ENCODE assay signal across 27 cellular contexts in genomic region chr18:28168725-28169124, GRCh38. TPM values are rescaled to one million over a fixed set of nuclear protein-coding genes. Genes with fewer than 3 reads are reported as not detected.
A peak's percentile ranks its signal among the peaks of the same experiment; 100 is the strongest.
DNase-seq lines count a peak whose midpoint lies in the region; ATAC-seq, FAIRE-seq and TF ChIP-seq lines count a peak whose summit lies in the region.
"Had no signal": no experiment of that assay in that cellular context is flagged by ENCODE, and none has a peak within 500 bp of the region (broad histone marks: within the 10 kb centered on the region; RNA-seq: fewer than 3 reads in every experiment).

No MANE protein-coding gene starts in this region.

- no peak for DNase-seq in heart right ventricle
- DNase-seq in right cardiac atrium, result no peak
- DNase-seq in GM12878 (ENCODE audit: low read depth, low spot score), result no peak
- DNase-seq in effector CD8-positive, alpha-beta T cell (lab: John Stamatoyannopoulos, UW), result no peak
- no peak for DNase-seq in NCI-H2171 treated with DMSO at 0.1 percent for 48 hours (lab: John Stamatoyannopoulos, UW)
- DNase-seq: activated CD4-positive, CD25-positive, alpha-beta regulatory T cell treated with anti-CD3 and anti-CD28 coated beads, Interleukin-2, amount 50 U/mL, for 72 hours; activated CD8-positive, alpha-beta T cell treated with anti-CD3 and anti-CD28 coated beads for 36 hours; anterior cingulate cortex; caudate nucleus; CD4-positive, alpha-beta memory T cell; islet precursor cell; KG1; NCI-H1417 treated with DMSO at 0.1 percent for 48 hours; NCI-H2081 treated with DMSO at 0.1 percent for 48 hours; NCI-H345; NCI-H748 treated with DMSO at 0.1 percent for 48 hours; posterior cingulate gyrus; stimulated activated naive CD4-positive, alpha-beta T cell treated with Interleukin-2 at 50 U/mL for 16 hours had no signal

- TF ChIP-seq EP300 in GM12878 (IDR thresholded peaks at IDR 0.05; ENCODE audit: borderline replicate concordance in 1 of 2, control insufficient read depth in 1 of 2, low read depth in 2 of 2, low read length in 2 of 2), result no peak

- WGBS in heart right ventricle, 2 donors, result 31 to 40% methylated on average over 1 of the region's 1 CpG
- 19% methylated on average over 1 of the region's 1 CpG for WGBS in right cardiac atrium
- WGBS in GM12878 (ENCODE audit: insufficient coverage, insufficient replicate concordance, low lambda C conversion rate, missing lambda C conversion rate), result 27% methylated on average over 1 of the region's 1 CpG
- 14% methylated on average over 1 of the region's 1 CpG for WGBS in liver

- BruUV-seq in GM12878 (replicated peaks; lab: Mats Ljungman, UMichigan), result no TSS peak

- POLR2A ChIA-PET in GM12878 (lab: Charles Lee), result no interaction called here

- H3K9ac ChIP-seq in GM12878 (ENCODE audit: control insufficient read depth, insufficient read depth, low read length) (no peak overlapping the region), liver (ENCODE audit: low read depth in 1 of 2, low read length in 2 of 2) (peak overlapping the region; percentile 36 to 59)

- H3K27me3 ChIP-seq in heart right ventricle (peaks cover 0 to 10% (median 0%) of the 10 kb centered on the region in 7 donors), right cardiac atrium (ENCODE audit: control insufficient read depth, insufficient read depth) (no peaks in the 10 kb centered on the region), GM12878 (replicated peaks in 1 of 2; ENCODE audit: control insufficient read depth in 2 of 2, insufficient read depth in 2 of 2, low read length in 1 of 2) (no peaks in the 10 kb centered on the region), liver (ENCODE audit: control insufficient read depth in 4 of 4, insufficient read depth in 4 of 4, low read length in 3 of 4) (no peaks in the 10 kb centered on the region)

- H3K4me1 ChIP-seq in heart right ventricle (peaks cover 0 to 35% (median 4%) of the 10 kb centered on the region in 9 donors), right cardiac atrium (ENCODE audit: control insufficient read depth, insufficient read depth, low read length) (no peaks in the 10 kb centered on the region), GM12878 (ENCODE audit: control insufficient read depth, insufficient read depth, low read length) (no peaks in the 10 kb centered on the region), liver (ENCODE audit: control insufficient read depth in 4 of 4, insufficient read depth in 4 of 4, low read length in 3 of 4) (peaks cover 7 to 59% (median 26%) of the 10 kb centered on the region in 4 donors)

- TF ChIP-seq CTCF in heart right ventricle (IDR thresholded peaks at IDR 0.05) (no peak), GM12878 (IDR thresholded peaks at IDR 0.05 in 2 of 3, conservative IDR thresholded peaks at IDR 0.05 in 1 of 3; ENCODE audit: control insufficient read depth in 2 of 3, extremely low read depth in 1 of 3, insufficient read depth in 1 of 3, low read depth in 3 of 3, low read length in 3 of 3) (no peak), liver (IDR thresholded peaks at IDR 0.05; ENCODE audit: low read depth, low read length, missing input control) (no peak)

- RAD21 ChIA-PET in GM12878 (lab: Charles Lee; ENCODE audit: unreplicated experiment), result no interaction called here

- in situ Hi-C loops in GM12878 (cut with MboI), result no loop called here

- no peaks in the 10 kb centered on the region for H4K20me1 ChIP-seq in GM12878 (ENCODE audit: control insufficient read depth, insufficient read depth)

- H3K79me2 ChIP-seq in GM12878 (ENCODE audit: control insufficient read depth, insufficient read depth, low read length), result no peaks in the 10 kb centered on the region

- H3K4me3 ChIP-seq in heart right ventricle, result peak overlapping the region in 5 of 10 donors; percentile 7 to 29 (median 24)
- H3K4me3 ChIP-seq in right cardiac atrium (ENCODE audit: low read length), result no peak overlapping the region
- no peak overlapping the region for H3K4me3 ChIP-seq in GM12878
- peak overlapping the region; percentile 31 to 49 (median 32) for H3K4me3 ChIP-seq in liver (ENCODE audit: low read depth in 1 of 3, low read length in 3 of 3)
- H3K4me3 ChIP-seq: lung had no signal

- no peaks in the 10 kb centered on the region for H3K36me3 ChIP-seq in heart right ventricle
- no peaks in the 10 kb centered on the region for H3K36me3 ChIP-seq in GM12878 (ENCODE audit: control insufficient read depth in 2 of 2, insufficient read depth in 2 of 2, low read length in 1 of 2)
- no peaks in the 10 kb centered on the region for H3K36me3 ChIP-seq in liver (ENCODE audit: control insufficient read depth in 4 of 4, insufficient read depth in 3 of 4, low read depth in 1 of 4, low read length in 3 of 4)

- intact Hi-C loops in heart right ventricle (cut with DNase I) (loop anchor here in 1 of 10 donors (10.0 kb wide), 1 partner anchor 154 kb away; no protein-coding TSS in a partner anchor), right cardiac atrium (cut with DNase I) (no loop called here), GM12878 (cut with micrococcal nuclease; ENCODE audit: unreplicated experiment) (no loop called here)

- H3K9me3 ChIP-seq in heart right ventricle, result no peaks in the 10 kb centered on the region
- no peaks in the 10 kb centered on the region for H3K9me3 ChIP-seq in right cardiac atrium (ENCODE audit: control insufficient read depth, low read length)
- no peaks in the 10 kb centered on the region for H3K9me3 ChIP-seq in GM12878 (replicated peaks; ENCODE audit: control insufficient read depth, insufficient read depth, low read length)
- H3K9me3 ChIP-seq in liver (ENCODE audit: control insufficient read depth in 4 of 4, low read length in 3 of 4), result no peaks in the 10 kb centered on the region

- ATAC-seq in heart right ventricle, result no peak
- ATAC-seq in right cardiac atrium, result no peak
- ATAC-seq in GM12878, result peak; percentile 77
- no peak for ATAC-seq in GM18517 (IDR thresholded peaks at IDR 0.05; ENCODE audit: unreplicated experiment)
- no peak for ATAC-seq in GM19397 (IDR thresholded peaks at IDR 0.05; ENCODE audit: unreplicated experiment)
- ATAC-seq: activated CD8-positive, alpha-beta T cell treated with anti-CD3 and anti-CD28 coated beads for 36 hours; activated naive CD4-positive, alpha-beta T cell treated with anti-CD3 and anti-CD28 coated beads, Interleukin-2, amount 50 U/mL, for 72 hours had no signal

- no peak overlapping the region for H2AFZ ChIP-seq in GM12878 (ENCODE audit: control insufficient read depth, low read depth, low read length)

- no peak for TF ChIP-seq POLR2A in GM12878 (IDR thresholded peaks at IDR 0.05; ENCODE audit: low read depth, low read length)

- FAIRE-seq in GM12878 (lab: Jason Lieb, UNC), result no peak
- FAIRE-seq: A204.1, TTC549 had no signal

- CTCF ChIA-PET in GM12878 (lab: Yijun Ruan, JAX), result no interaction called here

- SMC1A ChIA-PET in GM12878 (lab: Charles Lee; ENCODE audit: uncharacterized antibody, unreplicated experiment), result no interaction called here

- no peak for TF ChIP-seq RAD21 in GM12878 (IDR thresholded peaks at IDR 0.05; ENCODE audit: insufficient read depth, low read depth, low read length)
- TF ChIP-seq RAD21 in liver (IDR thresholded peaks at IDR 0.05), result no peak

- H3K4me2 ChIP-seq in GM12878 (ENCODE audit: control insufficient read depth, insufficient read depth), result no peak overlapping the region

- H3K27ac ChIP-seq in heart right ventricle, result peak overlapping the region in 9 of 10 donors; percentile 26 to 93 (median 61)
- no peak overlapping the region for H3K27ac ChIP-seq in right cardiac atrium (ENCODE audit: low read length)
- no peak overlapping the region for H3K27ac ChIP-seq in GM12878 (ENCODE audit: control insufficient read depth, insufficient read depth)
- peak overlapping the region; percentile 82 for H3K27ac ChIP-seq in liver (ENCODE audit: low read depth in 1 of 2, low read length in 2 of 2)
- H3K27ac ChIP-seq: RWPE1 had no signal

TF ChIP-seq in GM12878, 131 proteins besides CTCF, POLR2A, EP300 and RAD21 (continues in another document):
- no peak for TF ChIP-seq MAX (IDR thresholded peaks at IDR 0.05; ENCODE audit: low read depth, low read length)

TF ChIP-seq in liver, 16 proteins besides CTCF, POLR2A, EP300 and RAD21 (continues in another document):
- TF ChIP-seq JUND (IDR thresholded peaks at IDR 0.05), result no peak
- no peak for TF ChIP-seq SP1 (IDR thresholded peaks at IDR 0.05)
- TF ChIP-seq FOXA1 (IDR thresholded peaks at IDR 0.05), result no peak

RNA-seq across cellular contexts. Expression of gene CDH2, which starts 8.2 kb away (rescaled TPM):
- total RNA-seq in heart right ventricle (100 to 1,000 TPM; 325 to 575 (median 518) TPM), right cardiac atrium (100 to 1,000 TPM; 204 to 338 (median 262) TPM), GM12878 (2014; rRNA removed) (0.06 TPM in 1 of 2 replicates, not detected in the other), GM12878 (2014; rRNA removed; fragmentation: Illumina TruSeq; extraction: Trizol) (not detected in 2 replicates), GM12878 (2021) (0.18 and 0.19 TPM in 2 replicates), liver (10 to 100 TPM; 38.1 to 49.5 TPM)
- polyA plus RNA-seq in heart right ventricle (100 to 1,000 TPM in 1 of 2 donors, 10 to 100 TPM in 1; 50.3 to 101 TPM), right cardiac atrium (75.6 TPM), GM12878 (2011; rRNA removed) (0.03 TPM in 2 replicates), GM12878 (2014; fragmentation: Illumina TruSeq; extraction: Trizol) (not detected in 2 replicates), GM12878 (2014; fragmentation: Nextera tagmentation; extraction: Ambion mirVana) (not detected), GM12878 (2014; rRNA removed) (0.01 TPM in 1 of 2 replicates, not detected in the other), GM12878 (2016; fragmentation: Nextera tagmentation; extraction: Ambion mirVana) (under 1 TPM; 0.05 to 0.25 TPM), liver (10 to 100 TPM; 14.2 to 14.8 TPM)
- total RNA-seq in GM12878 (2013; cell fraction: nucleolus; rRNA removed), result not detected in 2 replicates
- not detected for polyA plus RNA-seq in GM12878 (2011; ENCODE audit: low read depth)
- 0.02 TPM in 1 of 2 replicates, not detected in the other for polyA plus RNA-seq in GM12878 (2011; cell fraction: cytosol; rRNA removed)
- not detected in 2 replicates for polyA plus RNA-seq in GM12878 (2011; cell fraction: nucleus; rRNA removed)
- polyA plus RNA-seq in GM12878 (2012), result 0.11 and 0.18 TPM in 2 replicates
- polyA minus RNA-seq in GM12878 (2011; rRNA and poly(A)+ RNA removed), result 0.07 TPM in 1 of 2 replicates, not detected in the other
- not detected in 2 replicates for polyA minus RNA-seq in GM12878 (2011; cell fraction: cytosol; rRNA and poly(A)+ RNA removed)
- polyA minus RNA-seq in GM12878 (2011; cell fraction: nucleus; rRNA and poly(A)+ RNA removed), result not detected in 2 replicates
- total RNA-seq: activated T-helper 2 cell treated with anti-CD3 and anti-CD28 coated beads, Interferon-gamma antibody, Interleukin-2, Interleukin-4, amounts not matched to agents 10 μg/mL and 5 μg/mL and 100 μg/mL, durations not matched to agents 14 hours and 24 hours and 36 hours; CD4-positive, alpha-beta memory T cell had no signal
- polyA plus RNA-seq: CD4-positive, alpha-beta memory T cell had no signal

Comparison
In these comparisons a context has a peak if more than half of its experiments do, and no peak if none do; other contexts are left out.
1. H3K27ac ChIP-seq: peak in heart right ventricle (9 of 10) and liver (2 of 2); none in right cardiac atrium (single experiment) and GM12878 (single experiment).
2. H3K4me3 ChIP-seq: peak in liver (3 of 3); none in right cardiac atrium (single experiment) and GM12878 (single experiment).
3. RNA of gene CDH2, which starts 8.2 kb away (total RNA-seq): 325 to 575 TPM in heart right ventricle, 204 to 338 TPM in right cardiac atrium and 38.1 to 49.5 TPM in liver; 0.06 to 0.19 TPM in GM12878; every median in the first group is over 10 times any median in the second.